Comparison of ENCODE assay signal across 9 cellular contexts in the genomic region with DNA sequence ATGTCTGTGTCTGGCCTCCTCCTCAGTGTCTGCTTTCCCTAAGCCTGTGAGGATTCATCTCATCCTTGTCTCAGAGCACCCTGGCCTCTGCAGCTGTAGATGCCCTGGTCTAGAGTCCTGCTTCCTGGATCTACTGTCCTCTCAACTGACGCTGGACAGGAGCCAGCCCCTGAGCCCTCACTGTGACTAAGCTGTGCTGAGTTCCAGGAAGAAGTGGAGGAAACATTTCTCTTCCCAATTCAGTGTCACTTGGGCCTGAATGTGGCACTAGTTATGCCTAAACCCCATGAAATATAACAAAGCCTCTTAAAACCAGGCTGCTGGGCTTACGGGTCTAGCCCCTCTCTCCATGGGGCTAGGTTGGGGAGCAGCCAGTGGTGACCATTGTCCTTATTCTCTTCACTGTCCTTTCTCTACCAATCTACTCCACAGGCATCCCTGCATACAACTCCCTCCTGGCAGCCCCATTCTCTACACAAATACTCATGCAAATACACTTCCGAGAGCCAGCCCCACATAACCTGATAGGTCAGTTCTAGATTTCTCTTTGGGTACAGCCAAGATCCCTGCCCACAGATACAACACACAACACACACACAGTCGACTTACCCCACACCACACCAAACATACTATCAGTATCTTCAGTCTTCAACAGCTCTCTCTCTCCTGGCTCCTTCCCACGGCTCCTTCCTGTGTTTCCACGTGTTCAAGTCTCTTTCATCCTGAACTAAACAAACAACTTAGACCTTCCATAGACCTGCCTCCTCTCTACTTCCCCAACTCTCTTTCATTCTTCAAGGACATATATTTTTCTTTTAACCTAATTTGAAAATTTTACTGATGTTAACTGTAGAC.
DNase-seq lines count a peak whose midpoint lies in the region; ATAC-seq and TF ChIP-seq lines count a peak whose summit lies in the region.
"Had no signal": no experiment of that assay in that cellular context is flagged by ENCODE, and none has a peak within 500 bp of the region (broad histone marks: within the 10 kb centered on the region; RNA-seq: fewer than 3 reads in every experiment).

No MANE protein-coding gene starts in this region.

- no peak overlapping the region for H3K27ac ChIP-seq in SJCRH30
- H3K27ac ChIP-seq in gastroesophageal sphincter = no peak overlapping the region

- peak; percentile 53 for ATAC-seq in gastroesophageal sphincter
- ATAC-seq in sciatic nerve = peak; percentile 69

- DNase-seq in EL (peak; percentile 84), SJCRH30 (peak; percentile 15 to 30), sciatic nerve (ENCODE audit: low spot score) (peak; percentile 79), SKM-1 treated with dmso at 0.1 percent for 144 hours (lab: John Stamatoyannopoulos, UW; ENCODE audit: unreplicated experiment) (no peak), HAP-1 (ENCODE audit: low spot score in 2 of 2) (no peak), T1000 (lab: John Stamatoyannopoulos, UW) (no peak), GM19238 (ENCODE audit: insufficient read length, low spot score) (no peak)
- DNase-seq: T-helper 1 cell had no signal

- no peak for TF ChIP-seq POLR2A in gastroesophageal sphincter (IDR thresholded peaks at IDR 0.05)

- H3K36me3 ChIP-seq in SJCRH30 (no peaks in the 10 kb centered on the region), gastroesophageal sphincter (no peaks in the 10 kb centered on the region), HAP-1 (replicated peaks) (no peaks in the 10 kb centered on the region)

- intact Hi-C loops in sciatic nerve (cut with DNase I) = no loop called here

- WGBS in gastroesophageal sphincter (ENCODE audit: low coverage in 1 of 2), 2 donors = 79 to 83% methylated on average over 5 of the region's 6 CpGs

- H3K27me3 ChIP-seq in SJCRH30 (no peaks in the 10 kb centered on the region), gastroesophageal sphincter (no peaks in the 10 kb centered on the region), HAP-1 (ENCODE audit: low read depth) (no peaks in the 10 kb centered on the region)

- no peaks in the 10 kb centered on the region for H3K4me1 ChIP-seq in SJCRH30
- no peaks in the 10 kb centered on the region for H3K4me1 ChIP-seq in gastroesophageal sphincter
- H3K4me1 ChIP-seq in HAP-1 = no peaks in the 10 kb centered on the region

- in situ Hi-C loops in HAP-1 (cut with MboI; ENCODE audit: low sequenced_read_pairs) = no loop called here

- TF ChIP-seq EP300 in gastroesophageal sphincter (IDR thresholded peaks at IDR 0.05) = no peak

- TF ChIP-seq CTCF in gastroesophageal sphincter (IDR thresholded peaks at IDR 0.05) = no peak

- H3K9me3 ChIP-seq in SJCRH30 (replicated peaks) (no peaks in the 10 kb centered on the region), gastroesophageal sphincter (no peaks in the 10 kb centered on the region), HAP-1 (no peaks in the 10 kb centered on the region)

- H3K4me3 ChIP-seq in SJCRH30 = no peak overlapping the region
- H3K4me3 ChIP-seq in gastroesophageal sphincter = no peak overlapping the region
- H3K4me3 ChIP-seq in HAP-1 = no peak overlapping the region

Comparison
In these comparisons a context has a peak if more than half of its experiments do, and no peak if none do; other contexts are left out.
1. DNase-seq: peak in EL (single experiment), SJCRH30 (2 of 2) and sciatic nerve (single experiment); none in SKM-1 treated with dmso at 0.1 percent for 144 hours (single experiment), HAP-1 (0 of 2), T1000 (single experiment) and GM19238 (single experiment).